Comparison of ENCODE assay signal across 24 cellular contexts in the genomic region with DNA sequence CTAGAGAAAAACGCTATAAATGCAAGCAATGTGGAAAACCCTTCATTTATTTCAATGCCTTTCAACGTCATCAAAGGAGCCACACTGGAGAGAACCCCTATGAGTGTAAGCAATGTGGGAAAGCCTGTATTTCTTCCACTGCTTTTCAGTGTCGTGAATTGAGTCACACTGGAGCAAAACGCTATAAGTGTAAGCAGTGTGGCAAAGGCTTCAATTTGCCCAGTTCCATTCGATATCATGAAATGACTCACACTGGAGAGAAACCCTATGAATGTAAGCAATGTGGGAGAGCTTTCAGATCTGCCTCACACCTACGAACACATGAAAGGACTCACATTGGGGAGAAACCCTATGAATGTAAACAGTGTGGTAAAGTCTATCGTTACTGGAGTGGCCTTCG. TPM values are rescaled to one million over a fixed set of nuclear protein-coding genes. Genes with fewer than 3 reads are reported as not detected.
DNase-seq lines count a peak whose midpoint lies in the region; ATAC-seq, FAIRE-seq and TF ChIP-seq lines count a peak whose summit lies in the region.
"Had no signal": no experiment of that assay in that cellular context is flagged by ENCODE, and none has a peak within 500 bp of the region (broad histone marks: within the 10 kb centered on the region; RNA-seq: fewer than 3 reads in every experiment).

No MANE protein-coding gene starts in this region.

- in situ Hi-C loops in HepG2 (cut with HindIII; ENCODE audit: extremely low pct_ligation_motif_present, low pct_unique_long_range_greater_than_20kb) = no loop called here

- TF ChIP-seq CTCF in HepG2 (CRISPR knock-in tag; IDR thresholded peaks at IDR 0.05) (no peak), right lobe of liver (IDR thresholded peaks at IDR 0.05) (no peak), tibial nerve (IDR thresholded peaks at IDR 0.05) (no peak)

- no peaks in the 10 kb centered on the region for H4K20me1 ChIP-seq in HepG2 (ENCODE audit: insufficient read depth, low read length)

- 59% methylated on average over 8 of the region's 8 CpGs for WGBS in HepG2 (ENCODE audit: low lambda C conversion rate)
- whole genome bisulfite sequencing in right lobe of liver (ENCODE audit: insufficient coverage, low coverage, low lambda C conversion rate, missing lambda C conversion rate) = 67% methylated on average over 8 of the region's 8 CpGs
- 97% methylated on average over 8 of the region's 8 CpGs for WGBS in tibial nerve, 2 donors

- H3K9me3 Mint-ChIP-seq in activated naive CD8-positive, alpha-beta T cell treated with anti-CD3 and anti-CD28 coated beads for 36 hours = peaks cover 13% of the 10 kb centered on the region
- H3K9me3 Mint-ChIP-seq in stimulated activated memory B cell treated with anti-CD40 and anti-IgM and Interleukin-4, amounts not matched to agents 10 μg/mL and 1 μg/mL and 100 μg/mL, for 72 hours = peaks cover 11% of the 10 kb centered on the region

- H3K27ac Mint-ChIP-seq in activated naive CD8-positive, alpha-beta T cell treated with anti-CD3 and anti-CD28 coated beads for 36 hours = peak overlapping the region; percentile 18
- no peak overlapping the region for H3K27ac Mint-ChIP-seq in stimulated activated memory B cell treated with anti-CD40 and anti-IgM and Interleukin-4, amounts not matched to agents 10 μg/mL and 1 μg/mL and 100 μg/mL, for 72 hours
- H3K27ac Mint-ChIP-seq: CD4-positive, alpha-beta T cell; IgD-negative memory B cell had no signal

- H3K9me3 ChIP-seq in HepG2 (ENCODE audit: low read length) = no peaks in the 10 kb centered on the region
- H3K9me3 ChIP-seq in right lobe of liver = peaks cover 0 to 13% (median 2%) of the 10 kb centered on the region in 4 donors
- H3K9me3 ChIP-seq in tibial nerve = peaks cover 0 to 72% (median 13%) of the 10 kb centered on the region in 4 donors

- no peaks in the 10 kb centered on the region for H3K27me3 Mint-ChIP-seq in activated naive CD8-positive, alpha-beta T cell treated with anti-CD3 and anti-CD28 coated beads for 36 hours
- H3K27me3 Mint-ChIP-seq in stimulated activated memory B cell treated with anti-CD40 and anti-IgM and Interleukin-4, amounts not matched to agents 10 μg/mL and 1 μg/mL and 100 μg/mL, for 72 hours = no peaks in the 10 kb centered on the region
- H3K27me3 Mint-ChIP-seq: CD4-positive, alpha-beta T cell; IgD-negative memory B cell had no signal

- FAIRE-seq in HepG2 (lab: Jason Lieb, UNC) (no peak), H54 (lab: Jason Lieb, UNC) (no peak)
- FAIRE-seq: endometrium, TTC549 had no signal

- ATAC-seq in HepG2 (no peak; the same call in 1 of the 3 replicates), right lobe of liver (no peak)
- peak; percentile 56 for ATAC-seq in stimulated activated memory B cell treated with anti-CD40 and anti-IgM and Interleukin-4, amounts not matched to agents 10 μg/mL and 1 μg/mL and 100 μg/mL, for 72 hours
- ATAC-seq: lower lobe of right lung had no signal

- H3K9ac ChIP-seq in HepG2 (ENCODE audit: insufficient read depth, low read depth, low read length) = peak overlapping the region; percentile 35

- no TSS peak for BruUV-seq in HepG2 (replicated peaks; lab: Mats Ljungman, UMichigan)

- TF ChIP-seq RAD21 in HepG2 (CRISPR knock-in tag; IDR thresholded peaks at IDR 0.05) = no peak

- H3K4me1 Mint-ChIP-seq in activated naive CD8-positive, alpha-beta T cell treated with anti-CD3 and anti-CD28 coated beads for 36 hours = peaks cover 15% of the 10 kb centered on the region
- no peaks in the 10 kb centered on the region for H3K4me1 Mint-ChIP-seq in stimulated activated memory B cell treated with anti-CD40 and anti-IgM and Interleukin-4, amounts not matched to agents 10 μg/mL and 1 μg/mL and 100 μg/mL, for 72 hours
- H3K4me1 Mint-ChIP-seq: IgD-negative memory B cell had no signal

- TF ChIP-seq EP300 in HepG2 (IDR thresholded peaks at IDR 0.05; ENCODE audit: low read depth in 2 of 2, low read length in 2 of 2) (no peak), HepG2 (CRISPR knock-in tag; IDR thresholded peaks at IDR 0.05; ENCODE audit: borderline replicate concordance) (no peak; the same call in 1 of the 2 replicates), tibial nerve (IDR thresholded peaks at IDR 0.05) (no peak)

- peaks cover 55% of the 10 kb centered on the region for H3K36me3 Mint-ChIP-seq in activated naive CD8-positive, alpha-beta T cell treated with anti-CD3 and anti-CD28 coated beads for 36 hours
- H3K36me3 Mint-ChIP-seq in stimulated activated memory B cell treated with anti-CD40 and anti-IgM and Interleukin-4, amounts not matched to agents 10 μg/mL and 1 μg/mL and 100 μg/mL, for 72 hours = peaks cover 20% of the 10 kb centered on the region

- DNase-seq in HepG2 (ENCODE audit: low spot score) (peak; percentile 61), right lobe of liver (no peak), RPMI7951 (ENCODE audit: low read depth) (peak; percentile 39), tibial nerve (ENCODE audit: low spot score in 2 of 2) (no peak), H54 (ENCODE audit: insufficient read length, low spot score) (no peak)
- DNase-seq in activated naive CD8-positive, alpha-beta T cell treated with anti-CD3 and anti-CD28 coated beads for 36 hours = peak; percentile 34
- DNase-seq: activated CD4-positive, alpha-beta T cell treated with anti-CD3 and anti-CD28 coated beads, Interleukin-2, amount 50 U/mL, for 4 hours; aorta; CD4-positive, alpha-beta T cell; islet precursor cell; lower lobe of right lung; NCI-H1105 treated with DMSO at 0.1 percent for 48 hours; NCI-H2081; NCI-H446; Right ventricle myocardium superior had no signal

- H3K27me3 ChIP-seq in HepG2 (ENCODE audit: control insufficient read depth in 1 of 2, insufficient read depth in 2 of 2, low read length in 2 of 2) (no peaks in the 10 kb centered on the region), right lobe of liver (no peaks in the 10 kb centered on the region), tibial nerve (no peaks in the 10 kb centered on the region)
- H3K27me3 ChIP-seq: neutrophil, suprapubic skin had no signal

- H3K4me2 ChIP-seq in HepG2 (ENCODE audit: low read depth, low read length) = peak overlapping the region; percentile 52

- intact Hi-C loops in HepG2 (cut with micrococcal nuclease; ENCODE audit: unreplicated experiment) = no loop called here
- intact Hi-C loops in right lobe of liver (cut with DNase I) = no loop called here

- no peaks in the 10 kb centered on the region for H3K79me2 ChIP-seq in HepG2 (ENCODE audit: insufficient read depth, low read length)

- CTCF ChIA-PET in HepG2 (lab: Yijun Ruan, JAX; ENCODE audit: low intra/inter-chr PET ratio, low total read pairs) = interaction anchor here (1.2 kb wide), 1 partner anchor 53 kb away, joined by 3 read pairs; no protein-coding TSS in a partner anchor

- POLR2A ChIA-PET in HepG2 (lab: Yijun Ruan, JAX) = interaction anchor here (1.0 to 1.4 kb wide), 2 partner anchors 10 to 27 kb away, joined by 3 to 4 read pairs; partner anchors contain the start of gene ZNF20

- H2AFZ ChIP-seq in HepG2 (ENCODE audit: low read length) = no peak overlapping the region

- no peak for TF ChIP-seq POLR2A in HepG2 (IDR thresholded peaks at IDR 0.05; ENCODE audit: insufficient read depth in 1 of 2, low read depth in 2 of 2, low read length in 2 of 2)
- no peak for TF ChIP-seq POLR2A in right lobe of liver (IDR thresholded peaks at IDR 0.05)
- no peak for TF ChIP-seq POLR2A in tibial nerve (IDR thresholded peaks at IDR 0.05)
- no peak for TF ChIP-seq POLR2A in H54 (IDR thresholded peaks at IDR 0.05; ENCODE audit: low read depth, low read length)

- no peak overlapping the region for H3K4me3 Mint-ChIP-seq in activated naive CD8-positive, alpha-beta T cell treated with anti-CD3 and anti-CD28 coated beads for 36 hours
- H3K4me3 Mint-ChIP-seq in stimulated activated memory B cell treated with anti-CD40 and anti-IgM and Interleukin-4, amounts not matched to agents 10 μg/mL and 1 μg/mL and 100 μg/mL, for 72 hours = no peak overlapping the region
- H3K4me3 Mint-ChIP-seq: CD4-positive, alpha-beta T cell; IgD-negative memory B cell had no signal

- H3K36me3 ChIP-seq in HepG2 (replicated peaks in 1 of 2; ENCODE audit: control insufficient read depth in 1 of 2, insufficient read depth in 2 of 2, low read length in 2 of 2) (peaks cover 0 to 4% of the 10 kb centered on the region in 2 experiments; a peak in 2 of 5 replicates), right lobe of liver (peaks cover 0 to 2% (median 0%) of the 10 kb centered on the region in 4 donors), tibial nerve (peaks cover 0 to 82% (median 3%) of the 10 kb centered on the region in 3 donors)

- H3K4me3 ChIP-seq in HepG2 (replicated peaks in 1 of 3; ENCODE audit: insufficient read depth in 1 of 3, low read depth in 2 of 3, low read length in 3 of 3) (no peak overlapping the region; a peak in 1 of 6 replicates), right lobe of liver (no peak overlapping the region), tibial nerve (no peak overlapping the region)
- H3K4me3 ChIP-seq: lower lobe of right lung, skin epidermis, suprapubic skin had no signal

- peaks cover 46% of the 10 kb centered on the region for H3K4me1 ChIP-seq in HepG2 (ENCODE audit: insufficient read depth, low read length)
- H3K4me1 ChIP-seq in right lobe of liver = no peaks in the 10 kb centered on the region
- no peaks in the 10 kb centered on the region for H3K4me1 ChIP-seq in tibial nerve
- H3K4me1 ChIP-seq: lower lobe of right lung, suprapubic skin had no signal

- H3K27ac ChIP-seq in HepG2 (ENCODE audit: extremely low read length, insufficient read depth, low read length) = peak overlapping the region; percentile 27
- no peak overlapping the region for H3K27ac ChIP-seq in right lobe of liver
- no peak overlapping the region for H3K27ac ChIP-seq in tibial nerve
- H3K27ac ChIP-seq: HL-60, lower lobe of right lung, neutrophil, skin epidermis, suprapubic skin had no signal

RNA-seq across cellular contexts. Expression of gene ZNF20, which starts 27.4 kb away (rescaled TPM):
- total RNA-seq in HepG2 (2016; rRNA removed; fragmentation: Illumina TruSeq; extraction: Trizol) (8.0 and 9.7 TPM in 2 replicates), right lobe of liver (1 to 10 TPM in 5 of 6 experiments, under 1 TPM in 1; 0.98 to 2.7 (median 1.5) TPM), tibial nerve (10 to 100 TPM in 1 of 4 donors, 1 to 10 TPM in 3; 1.2 to 10.4 (median 5.1) TPM)
- total RNA-seq in HepG2 (2016; cell fraction: cytosol; rRNA removed; fragmentation: Illumina TruSeq; extraction: Trizol; ENCODE audit: low read depth) = 2.7 and 3.1 TPM in 2 replicates
- total RNA-seq in HepG2 (2016; cell fraction: insoluble cytoplasmic fraction; rRNA removed; fragmentation: Illumina TruSeq; extraction: Trizol) = 5.1 and 6.9 TPM in 2 replicates
- 3.9 and 4.1 TPM in 2 replicates for total RNA-seq in HepG2 (2016; cell fraction: membrane; rRNA removed; fragmentation: Illumina TruSeq; extraction: Trizol)
- total RNA-seq in HepG2 (2016; cell fraction: nucleus; rRNA removed; fragmentation: Illumina TruSeq; extraction: Trizol) = 8.4 and 11.2 TPM in 2 replicates
- 1.6 and 2.1 TPM in 2 replicates for polyA plus RNA-seq in HepG2 (2011; rRNA removed)
- 0.81 and 1.1 TPM in 2 replicates for polyA plus RNA-seq in HepG2 (2011; cell fraction: cytosol; rRNA removed)
- 1.2 and 2.1 TPM in 2 replicates for polyA plus RNA-seq in HepG2 (2011; cell fraction: nucleus; rRNA removed)
- polyA plus RNA-seq in HepG2 (2012) = 0.87 and 2.7 TPM in 2 replicates
- 1.1 and 1.2 TPM in 2 replicates for polyA plus RNA-seq in HepG2 (2016; cell fraction: cytosol; fragmentation: Illumina TruSeq; extraction: Trizol; ENCODE audit: low read depth)
- polyA plus RNA-seq in HepG2 (2016; cell fraction: insoluble cytoplasmic fraction; fragmentation: Illumina TruSeq; extraction: Trizol; ENCODE audit: low read depth) = 3.1 and 3.2 TPM in 2 replicates
- polyA plus RNA-seq in HepG2 (2016; cell fraction: membrane; fragmentation: Illumina TruSeq; extraction: Trizol; ENCODE audit: low read depth) = 0.98 and 1.8 TPM in 2 replicates
- 1.9 and 6.8 TPM in 2 replicates for polyA plus RNA-seq in HepG2 (2016; cell fraction: nucleus; fragmentation: Illumina TruSeq; extraction: Trizol; ENCODE audit: insufficient read depth, low read depth)
- polyA minus RNA-seq in HepG2 (2011; rRNA and poly(A)+ RNA removed; ENCODE audit: low replicate concordance) = 0.44 and 2.9 TPM in 2 replicates
- polyA minus RNA-seq in HepG2 (2011; cell fraction: cytosol; rRNA and poly(A)+ RNA removed) = 3.0 and 3.2 TPM in 2 replicates
- polyA minus RNA-seq in HepG2 (2011; cell fraction: nucleus; rRNA and poly(A)+ RNA removed) = 5.0 and 6.2 TPM in 2 replicates
- total RNA-seq in RPMI7951 (2014; rRNA removed; shearing (Covaris generic)) = 7.6 and 8.3 TPM in 2 replicates
- 1 to 10 TPM in 1 of 2 experiments, under 1 TPM in 1; 0.74 to 2.6 TPM for total RNA-seq in activated naive CD8-positive, alpha-beta T cell treated with anti-CD3 and anti-CD28 coated beads for 36 hours

RNA-seq across cellular contexts. Expression of gene ZNF625, which starts 43.8 kb away (rescaled TPM):
- total RNA-seq in HepG2 (2016; rRNA removed; fragmentation: Illumina TruSeq; extraction: Trizol) (12.2 and 17.7 TPM in 2 replicates), right lobe of liver (1 to 10 TPM in 4 of 6 experiments, under 1 TPM in 2; 0.57 to 1.8 (median 1.4) TPM), tibial nerve (10 to 100 TPM in 2 of 4 donors, 1 to 10 TPM in 2; 5.0 to 11.6 (median 9.1) TPM)
- total RNA-seq in HepG2 (2016; cell fraction: cytosol; rRNA removed; fragmentation: Illumina TruSeq; extraction: Trizol; ENCODE audit: low read depth) = 4.0 and 5.6 TPM in 2 replicates
- 12.8 and 16.1 TPM in 2 replicates for total RNA-seq in HepG2 (2016; cell fraction: insoluble cytoplasmic fraction; rRNA removed; fragmentation: Illumina TruSeq; extraction: Trizol)
- total RNA-seq in HepG2 (2016; cell fraction: membrane; rRNA removed; fragmentation: Illumina TruSeq; extraction: Trizol) = 8.5 and 10.2 TPM in 2 replicates
- total RNA-seq in HepG2 (2016; cell fraction: nucleus; rRNA removed; fragmentation: Illumina TruSeq; extraction: Trizol) = 11.3 and 11.7 TPM in 2 replicates
- polyA plus RNA-seq in HepG2 (2011; rRNA removed) = 1.7 and 1.8 TPM in 2 replicates
- polyA plus RNA-seq in HepG2 (2011; cell fraction: cytosol; rRNA removed) = 0.75 and 1.1 TPM in 2 replicates
- polyA plus RNA-seq in HepG2 (2011; cell fraction: nucleus; rRNA removed) = 0.80 and 1.6 TPM in 2 replicates
- polyA plus RNA-seq in HepG2 (2012) = 0.97 and 2.8 TPM in 2 replicates
- polyA plus RNA-seq in HepG2 (2016; cell fraction: cytosol; fragmentation: Illumina TruSeq; extraction: Trizol; ENCODE audit: low read depth) = 0.83 and 0.84 TPM in 2 replicates
- 4.9 and 5.1 TPM in 2 replicates for polyA plus RNA-seq in HepG2 (2016; cell fraction: insoluble cytoplasmic fraction; fragmentation: Illumina TruSeq; extraction: Trizol; ENCODE audit: low read depth)
- 0.44 and 2.1 TPM in 2 replicates for polyA plus RNA-seq in HepG2 (2016; cell fraction: membrane; fragmentation: Illumina TruSeq; extraction: Trizol; ENCODE audit: low read depth)
- 6.4 and 8.2 TPM in 2 replicates for polyA plus RNA-seq in HepG2 (2016; cell fraction: nucleus; fragmentation: Illumina TruSeq; extraction: Trizol; ENCODE audit: insufficient read depth, low read depth)
- polyA minus RNA-seq in HepG2 (2011; rRNA and poly(A)+ RNA removed; ENCODE audit: low replicate concordance) = 2.5 TPM in 1 of 2 replicates, not detected in the other
- 4.0 and 5.1 TPM in 2 replicates for polyA minus RNA-seq in HepG2 (2011; cell fraction: cytosol; rRNA and poly(A)+ RNA removed)
- 6.4 and 11.6 TPM in 2 replicates for polyA minus RNA-seq in HepG2 (2011; cell fraction: nucleus; rRNA and poly(A)+ RNA removed)
- 6.8 and 7.9 TPM in 2 replicates for total RNA-seq in RPMI7951 (2014; rRNA removed; shearing (Covaris generic))
- 1 to 10 TPM; 3.9 to 4.0 TPM for total RNA-seq in activated naive CD8-positive, alpha-beta T cell treated with anti-CD3 and anti-CD28 coated beads for 36 hours

RNA-seq across cellular contexts. Expression of gene ZNF844, which starts 48.2 kb away (rescaled TPM):
- total RNA-seq in HepG2 (2016; rRNA removed; fragmentation: Illumina TruSeq; extraction: Trizol) (3.2 and 6.0 TPM in 2 replicates), right lobe of liver (1 to 10 TPM; 2.2 to 8.6 (median 3.1) TPM), tibial nerve (10 to 100 TPM in 3 of 4 donors, 1 to 10 TPM in 1; 9.3 to 16.5 (median 13.7) TPM)
- 0.40 and 0.44 TPM in 2 replicates for total RNA-seq in HepG2 (2016; cell fraction: cytosol; rRNA removed; fragmentation: Illumina TruSeq; extraction: Trizol; ENCODE audit: low read depth)
- total RNA-seq in HepG2 (2016; cell fraction: insoluble cytoplasmic fraction; rRNA removed; fragmentation: Illumina TruSeq; extraction: Trizol) = 3.6 and 4.1 TPM in 2 replicates
- 1.1 and 1.6 TPM in 2 replicates for total RNA-seq in HepG2 (2016; cell fraction: membrane; rRNA removed; fragmentation: Illumina TruSeq; extraction: Trizol)
- 3.7 and 4.7 TPM in 2 replicates for total RNA-seq in HepG2 (2016; cell fraction: nucleus; rRNA removed; fragmentation: Illumina TruSeq; extraction: Trizol)
- polyA plus RNA-seq in HepG2 (2011; rRNA removed) = 0.90 and 1.0 TPM in 2 replicates
- 0.48 and 0.69 TPM in 2 replicates for polyA plus RNA-seq in HepG2 (2011; cell fraction: cytosol; rRNA removed)
- 0.95 and 1.3 TPM in 2 replicates for polyA plus RNA-seq in HepG2 (2011; cell fraction: nucleus; rRNA removed)
- 0.86 and 0.88 TPM in 2 replicates for polyA plus RNA-seq in HepG2 (2012)
- 0.11 and 0.16 TPM in 2 replicates for polyA plus RNA-seq in HepG2 (2016; cell fraction: cytosol; fragmentation: Illumina TruSeq; extraction: Trizol; ENCODE audit: low read depth)
- 1.7 and 1.9 TPM in 2 replicates for polyA plus RNA-seq in HepG2 (2016; cell fraction: insoluble cytoplasmic fraction; fragmentation: Illumina TruSeq; extraction: Trizol; ENCODE audit: low read depth)
- 0.32 and 0.49 TPM in 2 replicates for polyA plus RNA-seq in HepG2 (2016; cell fraction: membrane; fragmentation: Illumina TruSeq; extraction: Trizol; ENCODE audit: low read depth)
- polyA plus RNA-seq in HepG2 (2016; cell fraction: nucleus; fragmentation: Illumina TruSeq; extraction: Trizol; ENCODE audit: insufficient read depth, low read depth) = 3.0 and 3.1 TPM in 2 replicates
- polyA minus RNA-seq in HepG2 (2011; rRNA and poly(A)+ RNA removed; ENCODE audit: low replicate concordance) = 0.02 and 2.0 TPM in 2 replicates
- polyA minus RNA-seq in HepG2 (2011; cell fraction: cytosol; rRNA and poly(A)+ RNA removed) = 1.2 TPM in 2 replicates
- polyA minus RNA-seq in HepG2 (2011; cell fraction: nucleus; rRNA and poly(A)+ RNA removed) = 5.0 and 6.2 TPM in 2 replicates
- 3.5 and 5.2 TPM in 2 replicates for total RNA-seq in RPMI7951 (2014; rRNA removed; shearing (Covaris generic))
- 1 to 10 TPM; 4.0 to 4.8 TPM for total RNA-seq in activated naive CD8-positive, alpha-beta T cell treated with anti-CD3 and anti-CD28 coated beads for 36 hours

RNA-seq across cellular contexts. Expression of gene ZNF136, which starts 50.2 kb away (rescaled TPM):
- 10.2 and 16.6 TPM in 2 replicates for total RNA-seq in HepG2 (2016; rRNA removed; fragmentation: Illumina TruSeq; extraction: Trizol)
- total RNA-seq in HepG2 (2016; cell fraction: cytosol; rRNA removed; fragmentation: Illumina TruSeq; extraction: Trizol; ENCODE audit: low read depth) = 0.91 and 1.9 TPM in 2 replicates
- total RNA-seq in HepG2 (2016; cell fraction: insoluble cytoplasmic fraction; rRNA removed; fragmentation: Illumina TruSeq; extraction: Trizol) = 9.2 and 18.5 TPM in 2 replicates
- 4.5 and 5.0 TPM in 2 replicates for total RNA-seq in HepG2 (2016; cell fraction: membrane; rRNA removed; fragmentation: Illumina TruSeq; extraction: Trizol)
- 8.1 and 11.9 TPM in 2 replicates for total RNA-seq in HepG2 (2016; cell fraction: nucleus; rRNA removed; fragmentation: Illumina TruSeq; extraction: Trizol)
- 1.8 and 2.5 TPM in 2 replicates for polyA plus RNA-seq in HepG2 (2011; rRNA removed)
- 0.97 and 1.4 TPM in 2 replicates for polyA plus RNA-seq in HepG2 (2011; cell fraction: cytosol; rRNA removed)
- polyA plus RNA-seq in HepG2 (2011; cell fraction: nucleus; rRNA removed) = 1.2 and 1.5 TPM in 2 replicates
- polyA plus RNA-seq in HepG2 (2012) = 2.4 and 4.4 TPM in 2 replicates
- polyA plus RNA-seq in HepG2 (2016; cell fraction: cytosol; fragmentation: Illumina TruSeq; extraction: Trizol; ENCODE audit: low read depth) = 0.11 and 0.18 TPM in 2 replicates
- polyA plus RNA-seq in HepG2 (2016; cell fraction: insoluble cytoplasmic fraction; fragmentation: Illumina TruSeq; extraction: Trizol; ENCODE audit: low read depth) = 6.4 and 8.7 TPM in 2 replicates
- 0.77 and 0.81 TPM in 2 replicates for polyA plus RNA-seq in HepG2 (2016; cell fraction: membrane; fragmentation: Illumina TruSeq; extraction: Trizol; ENCODE audit: low read depth)
- 7.5 and 9.6 TPM in 2 replicates for polyA plus RNA-seq in HepG2 (2016; cell fraction: nucleus; fragmentation: Illumina TruSeq; extraction: Trizol; ENCODE audit: insufficient read depth, low read depth)
- 1.7 and 2.6 TPM in 2 replicates for polyA minus RNA-seq in HepG2 (2011; rRNA and poly(A)+ RNA removed; ENCODE audit: low replicate concordance)
- 4.0 and 4.6 TPM in 2 replicates for polyA minus RNA-seq in HepG2 (2011; cell fraction: cytosol; rRNA and poly(A)+ RNA removed)
- polyA minus RNA-seq in HepG2 (2011; cell fraction: nucleus; rRNA and poly(A)+ RNA removed) = 12.9 and 13.3 TPM in 2 replicates
- 1 to 10 TPM; 1.3 to 3.9 (median 2.2) TPM for total RNA-seq in right lobe of liver
- 6.6 and 9.0 TPM in 2 replicates for total RNA-seq in RPMI7951 (2014; rRNA removed; shearing (Covaris generic))
- 10 to 100 TPM; 11.6 to 12.9 TPM for total RNA-seq in activated naive CD8-positive, alpha-beta T cell treated with anti-CD3 and anti-CD28 coated beads for 36 hours
- 10 to 100 TPM in 3 of 4 donors, 1 to 10 TPM in 1; 5.1 to 25.8 (median 13.4) TPM for total RNA-seq in tibial nerve

RNA-seq across cellular contexts. Expression of gene ZNF878, which starts 59.9 kb away (rescaled TPM):
- total RNA-seq in HepG2 (2016; rRNA removed; fragmentation: Illumina TruSeq; extraction: Trizol) (5.2 and 6.4 TPM in 2 replicates), right lobe of liver (under 1 TPM in 4 of 6 experiments, not detected in 2; 0.29 to 0.32 (median 0.31) TPM), tibial nerve (under 1 TPM in 2 of 4 donors, not detected in 2; 0.59 to 0.66 TPM)
- total RNA-seq in HepG2 (2016; cell fraction: cytosol; rRNA removed; fragmentation: Illumina TruSeq; extraction: Trizol; ENCODE audit: low read depth) = 1.3 and 1.9 TPM in 2 replicates
- total RNA-seq in HepG2 (2016; cell fraction: insoluble cytoplasmic fraction; rRNA removed; fragmentation: Illumina TruSeq; extraction: Trizol) = 5.5 and 5.8 TPM in 2 replicates
- total RNA-seq in HepG2 (2016; cell fraction: membrane; rRNA removed; fragmentation: Illumina TruSeq; extraction: Trizol) = 2.1 and 3.0 TPM in 2 replicates
- 6.1 and 6.9 TPM in 2 replicates for total RNA-seq in HepG2 (2016; cell fraction: nucleus; rRNA removed; fragmentation: Illumina TruSeq; extraction: Trizol)
- polyA plus RNA-seq in HepG2 (2011; rRNA removed) = 0.46 and 0.52 TPM in 2 replicates
- polyA plus RNA-seq in HepG2 (2011; cell fraction: cytosol; rRNA removed) = 0.10 and 0.13 TPM in 2 replicates
- 0.59 and 0.92 TPM in 2 replicates for polyA plus RNA-seq in HepG2 (2011; cell fraction: nucleus; rRNA removed)
- 0.59 and 0.67 TPM in 2 replicates for polyA plus RNA-seq in HepG2 (2012)
- polyA plus RNA-seq in HepG2 (2016; cell fraction: cytosol; fragmentation: Illumina TruSeq; extraction: Trizol; ENCODE audit: low read depth) = 0.17 and 0.23 TPM in 2 replicates
- polyA plus RNA-seq in HepG2 (2016; cell fraction: insoluble cytoplasmic fraction; fragmentation: Illumina TruSeq; extraction: Trizol; ENCODE audit: low read depth) = 2.0 and 2.3 TPM in 2 replicates
- 0.21 and 0.30 TPM in 2 replicates for polyA plus RNA-seq in HepG2 (2016; cell fraction: membrane; fragmentation: Illumina TruSeq; extraction: Trizol; ENCODE audit: low read depth)
- 2.1 and 2.6 TPM in 2 replicates for polyA plus RNA-seq in HepG2 (2016; cell fraction: nucleus; fragmentation: Illumina TruSeq; extraction: Trizol; ENCODE audit: insufficient read depth, low read depth)
- polyA minus RNA-seq in HepG2 (2011; rRNA and poly(A)+ RNA removed; ENCODE audit: low replicate concordance) = 0.64 TPM in 1 of 2 replicates, not detected in the other
- polyA minus RNA-seq in HepG2 (2011; cell fraction: cytosol; rRNA and poly(A)+ RNA removed) = 0.62 and 0.79 TPM in 2 replicates
- 6.6 and 6.7 TPM in 2 replicates for polyA minus RNA-seq in HepG2 (2011; cell fraction: nucleus; rRNA and poly(A)+ RNA removed)
- total RNA-seq in RPMI7951 (2014; rRNA removed; shearing (Covaris generic)) = 0.96 and 0.98 TPM in 2 replicates
- total RNA-seq in activated naive CD8-positive, alpha-beta T cell treated with anti-CD3 and anti-CD28 coated beads for 36 hours = 1 to 10 TPM; 1.1 TPM
- total RNA-seq: cardiac septum; CD4-positive, alpha-beta T cell had no signal
- polyA plus RNA-seq: aorta, IgD-negative memory B cell had no signal

Comparison
In these comparisons a context has a peak if more than half of its experiments do, and no peak if none do; other contexts are left out.
1. DNase-seq: peak in HepG2 (single experiment), RPMI7951 (single experiment) and activated naive CD8-positive, alpha-beta T cell treated with anti-CD3 and anti-CD28 coated beads for 36 hours (single experiment); none in right lobe of liver (0 of 3), tibial nerve (0 of 2) and H54 (single experiment).